In genomic region chr5:103101079-103101732, GRCh38 we compare ENCODE assay signal across 21 cellular contexts.
"Had no signal": no experiment of that assay in that cellular context is flagged by ENCODE, and none has a peak within 500 bp of the region (broad histone marks: within the 10 kb centered on the region; RNA-seq: fewer than 3 reads in every experiment).

No MANE protein-coding gene starts in this region.

- H3K27ac ChIP-seq: body of pancreas, cardiac muscle cell, neutrophil, ovary, thyroid gland, upper lobe of right lung, VCaP had no signal

- H3K9me3 ChIP-seq: body of pancreas, neutrophil, ovary, thyroid gland, upper lobe of right lung had no signal

- ATAC-seq: activated CD4-positive, CD25-positive, alpha-beta regulatory T cell treated with anti-CD3 and anti-CD28 coated beads, Interleukin-2, amount 50 U/mL, for 24 hours; activated T-cell treated with anti-CD3 and anti-CD28 coated beads, Interleukin-2, amount 50 U/mL, for 72 hours; body of pancreas; right cardiac atrium; upper lobe of right lung had no signal

- H3K4me1 ChIP-seq: body of pancreas, thyroid gland, upper lobe of right lung had no signal

- H3K27me3 ChIP-seq: body of pancreas, cardiac muscle cell, neutrophil, ovary, thyroid gland, upper lobe of right lung had no signal

- H3K36me3 ChIP-seq: cardiac muscle cell, ovary, thyroid gland had no signal

- H3K4me3 ChIP-seq: body of pancreas, cardiac muscle cell, ovary, thyroid gland, upper lobe of right lung had no signal

- DNase-seq: activated CD4-positive, alpha-beta memory T cell treated with anti-CD3 and anti-CD28 coated beads, Interleukin-2, amount 10 ng/mL, durations not matched to agents 7 days and 5 days; activated CD4-positive, alpha-beta T cell treated with anti-CD3 and anti-CD28 coated beads, Interleukin-2, amount 10 ng/mL, durations not matched to agents 24 days and 14 days; activated effector memory CD4-positive, alpha-beta T cell treated with Interleukin-2 at 50 U/mL for 16 hours; activated naive CD4-positive, alpha-beta T cell treated with anti-CD3 and anti-CD28 coated beads for 36 hours; activated T-cell treated with anti-CD3 and anti-CD28 coated beads, Interleukin-2, amount 50 U/mL, for 72 hours; body of pancreas; cortex of kidney; endodermal cell; hippocampal formation; ovary; right cardiac atrium; stimulated activated CD4-positive, alpha-beta T cell treated with anti-CD3 and anti-CD28 coated beads, Interleukin-12 subunit alpha, Interleukin-12 subunit beta, amount 100 ng/mL, for 4 hours; stimulated activated CD4-positive, alpha-beta T cell treated with anti-CD3 and anti-CD28 coated beads, Interleukin-1b, Interleukin-23, amount 100 ng/mL, for 48 hours; substantia nigra; T-helper 9 cell; thyroid gland; upper lobe of right lung had no signal
